In the genomic region with DNA sequence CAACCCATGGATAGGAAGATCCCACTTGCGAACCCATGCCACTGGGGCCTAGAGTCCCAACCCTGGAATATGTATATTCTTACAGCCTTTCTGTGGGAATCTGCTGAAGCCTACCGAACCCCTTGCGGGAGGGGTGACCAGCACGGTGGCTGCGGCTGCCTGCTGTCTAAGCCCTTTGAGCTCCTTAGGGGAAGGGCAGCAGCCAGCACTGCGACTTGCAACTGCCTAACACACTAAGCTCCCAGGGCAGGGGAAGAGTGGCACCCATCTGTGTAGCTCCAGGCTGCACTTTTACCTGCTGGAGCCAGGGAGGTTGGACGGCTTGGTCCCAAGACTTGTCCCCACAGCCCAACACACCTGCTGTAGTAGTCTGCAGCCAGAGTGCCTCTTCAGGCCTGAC, we compare ENCODE assay signal across 24 cellular contexts.
"Had no signal": no experiment of that assay in that cellular context is flagged by ENCODE, and none has a peak within 500 bp of the region (broad histone marks: within the 10 kb centered on the region; RNA-seq: fewer than 3 reads in every experiment).

No MANE protein-coding gene starts in this region.

- DNase-seq: Kasumi-1, MM.1S, NCI-H1092 treated with DMSO at 0.1 percent for 48 hours, NCI-H1436, NCI-H187, NCI-H2029, NCI-H2081 treated with DMSO at 0.1 percent for 48 hours, NCI-H2171, NCI-H226, NCI-H446, NCI-H510A, NCI-H524 treated with DMSO at 0.1 percent for 48 hours, NCI-H69, Right ventricle myocardium superior, RPMI8226, SIG-M5, SW 1271 had no signal

- H3K27ac ChIP-seq: KMS-11, SJSA1, SK-N-MC had no signal

- ATAC-seq: HepG2, K562 had no signal

- H3K36me3 ChIP-seq: SJSA1 had no signal

- H3K27me3 ChIP-seq: SJSA1 had no signal

- H3K9me3 ChIP-seq: SJSA1 had no signal

- H3K4me3 ChIP-seq: K562, SJSA1, SK-N-MC had no signal

- H3K4me1 Mint-ChIP-seq: IgD-negative memory B cell had no signal

- H3K36me3 Mint-ChIP-seq: IgD-negative memory B cell had no signal

- FAIRE-seq: HepG2, K562, RCC 7860 had no signal

- H3K27me3 Mint-ChIP-seq: IgD-negative memory B cell had no signal

- H3K27ac Mint-ChIP-seq: IgD-negative memory B cell had no signal

- H3K4me3 Mint-ChIP-seq: IgD-negative memory B cell had no signal
